ENCODE assay signal across 29 cellular contexts in genomic region chr7:680411-681127, GRCh38. TPM values are rescaled to one million over a fixed set of nuclear protein-coding genes. Genes with fewer than 3 reads are reported as not detected.
DNase-seq lines count a peak whose midpoint lies in the region; ATAC-seq, FAIRE-seq and TF ChIP-seq lines count a peak whose summit lies in the region.
"Had no signal": no experiment of that assay in that cellular context is flagged by ENCODE, and none has a peak within 500 bp of the region (broad histone marks: within the 10 kb centered on the region; RNA-seq: fewer than 3 reads in every experiment).

No MANE protein-coding gene starts in this region.

- no peak overlapping the region for H3K9ac ChIP-seq in neuronal stem cell (ENCODE audit: low read depth, low read length, poor library complexity)
- H3K9ac ChIP-seq: BLaER1 treated with 17β-estradiol and CSF1 and Interleukin-3, amounts not matched to agents 10 nM and 100 nM; KMS-11 had no signal

- CTCF ChIA-PET in activated naive CD4-positive, alpha-beta T cell treated with anti-CD3 and anti-CD28 coated beads for 36 hours (lab: Charles Lee): no interaction called here

- H3K9me3 Mint-ChIP-seq in T-helper 2 cell treated with Interferon-gamma antibody and Interleukin-4, amounts not matched to agents 5 μg/mL and 100 μg/mL, for 36 hours: peaks cover 21% of the 10 kb centered on the region
- H3K9me3 Mint-ChIP-seq in endothelial cell (ENCODE audit: unreplicated experiment): no peaks in the 10 kb centered on the region
- H3K9me3 Mint-ChIP-seq in activated naive CD4-positive, alpha-beta T cell treated with anti-CD3 and anti-CD28 coated beads for 36 hours: peaks cover 5% of the 10 kb centered on the region

- H3K27ac ChIP-seq in neuronal stem cell (replicated peaks; ENCODE audit: low read length) (no peak overlapping the region), lower lobe of right lung (no peak overlapping the region)
- H3K27ac ChIP-seq: 22Rv1; BLaER1 treated with 17β-estradiol and CSF1 and Interleukin-3, amounts not matched to agents 10 nM and 100 nM; KMS-11; SJSA1 had no signal

- peaks cover 8% of the 10 kb centered on the region for H3K79me1 ChIP-seq in neuronal stem cell (ENCODE audit: low read depth, low read length)

- peak; percentile 27 for FAIRE-seq in urothelium cell line (lab: Jason Lieb, UNC)
- FAIRE-seq: GM12892, GM18507, RCC 7860 had no signal

- H3K4me1 ChIP-seq in neuronal stem cell (ENCODE audit: control insufficient read depth in 2 of 2, insufficient read depth in 1 of 2, low read depth in 1 of 2, low read length in 2 of 2): no peaks in the 10 kb centered on the region
- no peaks in the 10 kb centered on the region for H3K4me1 ChIP-seq in lower lobe of right lung
- H3K4me1 ChIP-seq: Caco-2, SJSA1 had no signal

- ATAC-seq in GM18868 (IDR thresholded peaks at IDR 0.05; ENCODE audit: unreplicated experiment): no peak
- no peak for ATAC-seq in lower lobe of right lung
- ATAC-seq: HCT116, Right ventricle myocardium inferior had no signal

- peak overlapping the region; percentile 49 for H2BK5ac ChIP-seq in neuronal stem cell (ENCODE audit: low read length)

- no peak overlapping the region for H3K18ac ChIP-seq in neuronal stem cell (ENCODE audit: low read length)

- H3K4me3 Mint-ChIP-seq in T-helper 2 cell treated with Interferon-gamma antibody and Interleukin-4, amounts not matched to agents 5 μg/mL and 100 μg/mL, for 36 hours: no peak overlapping the region
- H3K4me3 Mint-ChIP-seq in endothelial cell (ENCODE audit: unreplicated experiment): peak overlapping the region; percentile 71
- no peak overlapping the region for H3K4me3 Mint-ChIP-seq in activated naive CD4-positive, alpha-beta T cell treated with anti-CD3 and anti-CD28 coated beads for 36 hours

- peak overlapping the region; percentile 63 for H3K23ac ChIP-seq in neuronal stem cell (ENCODE audit: low read depth, low read length, poor library complexity)

- H3K9me3 ChIP-seq in neuronal stem cell (replicated peaks in 1 of 2; ENCODE audit: control insufficient read depth in 2 of 2, insufficient read depth in 1 of 2, low read depth in 1 of 2, low read length in 2 of 2) (peaks cover 2 to 14% of the 10 kb centered on the region in 2 donors), lower lobe of right lung (peaks cover 3% of the 10 kb centered on the region)
- H3K9me3 ChIP-seq: SJSA1 had no signal

- H2AK5ac ChIP-seq in neuronal stem cell (ENCODE audit: low read depth, low read length): no peak overlapping the region

- H3K4me3 ChIP-seq in neuronal stem cell (ENCODE audit: low read length in 2 of 2) (no peak overlapping the region), lower lobe of right lung (no peak overlapping the region)
- H3K4me3 ChIP-seq: BLaER1 treated with 17β-estradiol and CSF1 and Interleukin-3, amounts not matched to agents 10 nM and 100 nM; SJSA1 had no signal

- H2AFZ ChIP-seq in neuronal stem cell (ENCODE audit: low read length): no peak overlapping the region

- H3K27me3 Mint-ChIP-seq in T-helper 2 cell treated with Interferon-gamma antibody and Interleukin-4, amounts not matched to agents 5 μg/mL and 100 μg/mL, for 36 hours (ENCODE audit: low read depth): no peaks in the 10 kb centered on the region
- peaks cover 10% of the 10 kb centered on the region for H3K27me3 Mint-ChIP-seq in endothelial cell (ENCODE audit: unreplicated experiment)
- H3K27me3 Mint-ChIP-seq in activated naive CD4-positive, alpha-beta T cell treated with anti-CD3 and anti-CD28 coated beads for 36 hours (ENCODE audit: low read depth): no peaks in the 10 kb centered on the region
- H3K27me3 Mint-ChIP-seq: CD4-positive, alpha-beta memory T cell had no signal

- peaks cover 39% of the 10 kb centered on the region for H3K36me3 Mint-ChIP-seq in T-helper 2 cell treated with Interferon-gamma antibody and Interleukin-4, amounts not matched to agents 5 μg/mL and 100 μg/mL, for 36 hours (ENCODE audit: low read depth)
- peaks cover 32% of the 10 kb centered on the region for H3K36me3 Mint-ChIP-seq in endothelial cell (ENCODE audit: low read depth, unreplicated experiment)
- peaks cover 29% of the 10 kb centered on the region for H3K36me3 Mint-ChIP-seq in activated naive CD4-positive, alpha-beta T cell treated with anti-CD3 and anti-CD28 coated beads for 36 hours (ENCODE audit: low read depth)

- peak overlapping the region; percentile 46 for H2BK12ac ChIP-seq in neuronal stem cell (ENCODE audit: low read length)

- H3K27me3 ChIP-seq in neuronal stem cell (ENCODE audit: control insufficient read depth in 3 of 3, insufficient read depth in 3 of 3, low read depth in 1 of 3, low read length in 3 of 3): no peaks in the 10 kb centered on the region
- H3K27me3 ChIP-seq in lower lobe of right lung (ENCODE audit: low read depth): no peaks in the 10 kb centered on the region
- H3K27me3 ChIP-seq: BLaER1 treated with 17β-estradiol and CSF1 and Interleukin-3, amounts not matched to agents 10 nM and 100 nM; SJSA1 had no signal

- H3K14ac ChIP-seq in neuronal stem cell (ENCODE audit: low read length): no peak overlapping the region

- H3K36me3 ChIP-seq in neuronal stem cell (replicated peaks in 1 of 2; ENCODE audit: control insufficient read depth in 2 of 2, insufficient read depth in 2 of 2, low read length in 2 of 2) (peaks cover 0 to 15% of the 10 kb centered on the region in 2 donors), lower lobe of right lung (peaks cover 5% of the 10 kb centered on the region)
- H3K36me3 ChIP-seq: SJSA1 had no signal

- H4K8ac ChIP-seq in neuronal stem cell (ENCODE audit: low read depth, low read length): peak overlapping the region; percentile 10

- no peak for DNase-seq in T-helper 2 cell treated with Interferon-gamma antibody and Interleukin-4, amounts not matched to agents 5 μg/mL and 100 μg/mL, for 36 hours (ENCODE audit: low spot score)
- no peak for DNase-seq in T-helper 2 cell
- no peak for DNase-seq in endothelial cell (ENCODE audit: low spot score)
- no peak for DNase-seq in neuronal stem cell (ENCODE audit: low spot score)
- DNase-seq in urothelium cell line (ENCODE audit: low spot score): no peak
- no peak for DNase-seq in activated naive CD4-positive, alpha-beta T cell treated with anti-CD3 and anti-CD28 coated beads for 36 hours
- DNase-seq in lower lobe of right lung: no peak
- DNase-seq: ACHN; CD4-positive, alpha-beta memory T cell; DMS153; GOT3; MV-4-11; NCI-H1105 treated with DMSO at 0.1 percent for 48 hours; NCI-H1694; NCI-H2081 treated with DMSO at 0.1 percent for 48 hours; NCI-H446; NCI-H526; OCI-M1 had no signal

- H3K4me2 ChIP-seq in neuronal stem cell (ENCODE audit: insufficient read depth, low read length, poor library complexity, severe bottlenecking): no peak overlapping the region
- H3K4me2 ChIP-seq: BLaER1 treated with 17β-estradiol and CSF1 and Interleukin-3, amounts not matched to agents 10 nM and 100 nM; KMS-11 had no signal

- no peak overlapping the region for H3K4ac ChIP-seq in neuronal stem cell (ENCODE audit: low read length)

- no peak overlapping the region for H4K91ac ChIP-seq in neuronal stem cell (ENCODE audit: low read depth, low read length, poor library complexity)

- no peak overlapping the region for H2BK15ac ChIP-seq in neuronal stem cell (ENCODE audit: low read length)

- TF ChIP-seq CTCF in endothelial cell (IDR thresholded peaks at IDR 0.05; ENCODE audit: unreplicated experiment) (no peak), lower lobe of right lung (IDR thresholded peaks at IDR 0.05) (no peak)

- intact Hi-C loops in activated naive CD4-positive, alpha-beta T cell treated with anti-CD3 and anti-CD28 coated beads for 36 hours (cut with micrococcal nuclease): no loop called here
- intact Hi-C loops in lower lobe of right lung (cut with DNase I): no loop called here

- WGBS in neuronal stem cell (ENCODE audit: extremely low coverage in 2 of 2, insufficient read length in 2 of 2, insufficient replicate concordance in 1 of 2), 2 donors: no CpG with 5 or more reads among the region's 25 CpGs

- no peaks in the 10 kb centered on the region for H3K4me1 Mint-ChIP-seq in T-helper 2 cell treated with Interferon-gamma antibody and Interleukin-4, amounts not matched to agents 5 μg/mL and 100 μg/mL, for 36 hours (ENCODE audit: low read depth)
- H3K4me1 Mint-ChIP-seq in endothelial cell (ENCODE audit: unreplicated experiment): peaks cover 3% of the 10 kb centered on the region
- H3K4me1 Mint-ChIP-seq in activated naive CD4-positive, alpha-beta T cell treated with anti-CD3 and anti-CD28 coated beads for 36 hours (ENCODE audit: low read depth): no peaks in the 10 kb centered on the region
- H3K4me1 Mint-ChIP-seq: CD4-positive, alpha-beta memory T cell had no signal

- no peak overlapping the region for H2BK120ac ChIP-seq in neuronal stem cell (ENCODE audit: low read depth, low read length)

- H3K27ac Mint-ChIP-seq in T-helper 2 cell treated with Interferon-gamma antibody and Interleukin-4, amounts not matched to agents 5 μg/mL and 100 μg/mL, for 36 hours: peak overlapping the region; percentile 15
- H3K27ac Mint-ChIP-seq in endothelial cell (ENCODE audit: unreplicated experiment): no peak overlapping the region
- H3K27ac Mint-ChIP-seq in activated naive CD4-positive, alpha-beta T cell treated with anti-CD3 and anti-CD28 coated beads for 36 hours: no peak overlapping the region
- H3K27ac Mint-ChIP-seq: CD4-positive, alpha-beta memory T cell had no signal

RNA-seq across cellular contexts. Expression of gene DNAAF5, which starts 45.9 kb away (rescaled TPM):
- total RNA-seq in endothelial cell (ENCODE audit: unreplicated experiment) (30.7 TPM), lower lobe of right lung (22.4 TPM)
- polyA plus RNA-seq in neuronal stem cell (2013, experiment 1 of 2): 26.4 TPM
- 26.5 TPM for polyA plus RNA-seq in neuronal stem cell (2013, experiment 2 of 2)
- total RNA-seq in activated naive CD4-positive, alpha-beta T cell treated with anti-CD3 and anti-CD28 coated beads for 36 hours: 10 to 100 TPM; 26.2 to 27.5 TPM

RNA-seq across cellular contexts. Expression of gene PRKAR1B, which starts 46.5 kb away (rescaled TPM):
- total RNA-seq in endothelial cell (ENCODE audit: unreplicated experiment) (21.7 TPM), lower lobe of right lung (16.8 TPM)
- polyA plus RNA-seq in neuronal stem cell (2013, experiment 1 of 2): 14.0 TPM
- polyA plus RNA-seq in neuronal stem cell (2013, experiment 2 of 2): 12.9 TPM
- total RNA-seq in activated naive CD4-positive, alpha-beta T cell treated with anti-CD3 and anti-CD28 coated beads for 36 hours: 10 to 100 TPM; 15.5 to 15.8 TPM
